In genomic region chr21:42785666-42786427, GRCh38 we compare ENCODE assay signal across 1 cellular context.
TF ChIP-seq lines count a peak whose summit lies in the region.

No MANE protein-coding gene starts in this region.

TF ChIP-seq in WTC11, 78 proteins besides CTCF, POLR2A, EP300 and RAD21:
- TF ChIP-seq, protein P1, sequence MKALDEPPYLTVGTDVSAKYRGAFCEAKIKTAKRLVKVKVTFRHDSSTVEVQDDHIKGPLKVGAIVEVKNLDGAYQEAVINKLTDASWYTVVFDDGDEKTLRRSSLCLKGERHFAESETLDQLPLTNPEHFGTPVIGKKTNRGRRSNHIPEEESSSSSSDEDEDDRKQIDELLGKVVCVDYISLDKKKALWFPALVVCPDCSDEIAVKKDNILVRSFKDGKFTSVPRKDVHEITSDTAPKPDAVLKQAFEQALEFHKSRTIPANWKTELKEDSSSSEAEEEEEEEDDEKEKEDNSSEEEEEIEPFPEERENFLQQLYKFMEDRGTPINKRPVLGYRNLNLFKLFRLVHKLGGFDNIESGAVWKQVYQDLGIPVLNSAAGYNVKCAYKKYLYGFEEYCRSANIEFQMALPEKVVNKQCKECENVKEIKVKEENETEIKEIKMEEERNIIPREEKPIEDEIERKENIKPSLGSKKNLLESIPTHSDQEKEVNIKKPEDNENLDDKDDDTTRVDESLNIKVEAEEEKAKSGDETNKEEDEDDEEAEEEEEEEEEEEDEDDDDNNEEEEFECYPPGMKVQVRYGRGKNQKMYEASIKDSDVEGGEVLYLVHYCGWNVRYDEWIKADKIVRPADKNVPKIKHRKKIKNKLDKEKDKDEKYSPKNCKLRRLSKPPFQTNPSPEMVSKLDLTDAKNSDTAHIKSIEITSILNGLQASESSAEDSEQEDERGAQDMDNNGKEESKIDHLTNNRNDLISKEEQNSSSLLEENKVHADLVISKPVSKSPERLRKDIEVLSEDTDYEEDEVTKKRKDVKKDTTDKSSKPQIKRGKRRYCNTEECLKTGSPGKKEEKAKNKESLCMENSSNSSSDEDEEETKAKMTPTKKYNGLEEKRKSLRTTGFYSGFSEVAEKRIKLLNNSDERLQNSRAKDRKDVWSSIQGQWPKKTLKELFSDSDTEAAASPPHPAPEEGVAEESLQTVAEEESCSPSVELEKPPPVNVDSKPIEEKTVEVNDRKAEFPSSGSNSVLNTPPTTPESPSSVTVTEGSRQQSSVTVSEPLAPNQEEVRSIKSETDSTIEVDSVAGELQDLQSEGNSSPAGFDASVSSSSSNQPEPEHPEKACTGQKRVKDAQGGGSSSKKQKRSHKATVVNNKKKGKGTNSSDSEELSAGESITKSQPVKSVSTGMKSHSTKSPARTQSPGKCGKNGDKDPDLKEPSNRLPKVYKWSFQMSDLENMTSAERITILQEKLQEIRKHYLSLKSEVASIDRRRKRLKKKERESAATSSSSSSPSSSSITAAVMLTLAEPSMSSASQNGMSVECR (CRISPR knock-in tag; IDR thresholded peaks at IDR 0.05; ENCODE audit: borderline replicate concordance) = no peak
